ENCODE assay signal across 27 cellular contexts in the genomic region with DNA sequence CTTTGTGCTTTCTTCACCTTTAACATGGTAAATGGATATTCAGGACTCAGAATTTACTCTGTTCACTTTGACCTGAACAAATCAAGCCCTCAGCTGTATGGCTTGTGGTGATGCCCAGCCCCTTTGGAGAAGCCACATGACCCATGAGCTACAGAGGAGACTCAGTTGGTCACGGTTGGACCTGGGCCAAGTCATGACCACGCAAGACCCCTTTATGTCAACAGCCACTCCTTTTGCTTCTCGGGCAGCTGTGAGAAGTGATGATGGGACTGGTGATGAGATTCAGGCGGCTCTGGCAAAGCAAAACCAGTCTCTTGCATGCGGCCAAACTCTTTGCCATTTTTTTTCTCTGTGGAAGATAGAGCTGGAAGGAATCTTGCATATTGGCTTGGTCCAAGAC.
"Had no signal": no experiment of that assay in that cellular context is flagged by ENCODE, and none has a peak within 500 bp of the region (broad histone marks: within the 10 kb centered on the region; RNA-seq: fewer than 3 reads in every experiment).

No MANE protein-coding gene starts in this region.

- H3K4me1 Mint-ChIP-seq: stimulated activated effector memory CD8-positive, alpha-beta T cell treated with anti-CD3 and anti-CD28 coated beads, Interleukin-12 subunit alpha, Interleukin-12 subunit beta, amount 100 ng/mL, for 72 hours; stimulated activated naive CD8-positive, alpha-beta T cell treated with anti-CD3 and anti-CD28 coated beads, Interleukin-15, amount 100 ng/mL, for 72 hours had no signal

- DNase-seq: stimulated activated CD4-positive, alpha-beta T cell treated with anti-CD3 and anti-CD28 coated beads, Interleukin-2, amount 100 ng/mL, for 48 hours; stimulated activated CD4-positive, alpha-beta T cell treated with anti-CD3 and anti-CD28 coated beads, Interleukin-4, amount 100 ng/mL, for 1 hour; stimulated activated CD4-positive, alpha-beta T cell treated with anti-CD3 and anti-CD28 coated beads, Interleukin-4, amount 100 ng/mL, for 24 hours; stimulated activated CD4-positive, alpha-beta T cell treated with anti-CD3 and anti-CD28 coated beads, Interleukin-4, amount 100 ng/mL, for 4 hours; stimulated activated CD8-positive, alpha-beta memory T cell treated with anti-CD3 and anti-CD28 coated beads, Interleukin-4, amount 100 ng/mL, for 48 hours; stimulated activated naive B cell treated with anti-CD40 and anti-IgM and Interleukin-4, amounts not matched to agents 10 μg/mL and 1 μg/mL and 100 μg/mL, for 72 hours; stimulated activated naive CD4-positive, alpha-beta T cell; stimulated activated naive CD4-positive, alpha-beta T cell treated with Interleukin-2 at 50 U/mL for 16 hours; stimulated activated naive CD8-positive, alpha-beta T cell treated with anti-CD3 and anti-CD28 coated beads, Interleukin-15, amount 100 ng/mL, for 72 hours; stimulated activated naive CD8-positive, alpha-beta T cell treated with anti-CD3 and anti-CD28 coated beads, Interleukin-15, Interleukin-2, amounts not matched to agents 100 U/mL and 50 U/mL, for 24 hours; stomach; substantia nigra; testis; thyroid gland; tibial artery; transverse colon; trophoblast cell; upper lobe of left lung; upper lobe of right lung; uterus had no signal

- H3K27ac ChIP-seq: stomach, suprapubic skin, testis, thoracic aorta, thyroid gland, tibial artery, tibial nerve, transverse colon, upper lobe of left lung, upper lobe of right lung, uterus, vagina had no signal

- H3K4me1 ChIP-seq: stomach, suprapubic skin, testis, thyroid gland, tibial artery, tibial nerve, transverse colon, upper lobe of left lung, upper lobe of right lung, uterus, vagina had no signal

- H3K36me3 ChIP-seq: stomach, suprapubic skin, thoracic aorta, thyroid gland, tibial artery, tibial nerve, transverse colon, upper lobe of left lung, upper lobe of right lung, uterus, vagina had no signal

- H3K27ac Mint-ChIP-seq: stimulated activated effector memory CD8-positive, alpha-beta T cell treated with anti-CD3 and anti-CD28 coated beads, Interleukin-12 subunit alpha, Interleukin-12 subunit beta, amount 100 ng/mL, for 72 hours; stimulated activated naive B cell treated with anti-CD40 and anti-IgM and Interleukin-4, amounts not matched to agents 10 μg/mL and 1 μg/mL and 100 μg/mL, for 72 hours; stimulated activated naive CD8-positive, alpha-beta T cell treated with anti-CD3 and anti-CD28 coated beads, Interleukin-15, amount 100 ng/mL, for 72 hours; stimulated activated naive CD8-positive, alpha-beta T cell treated with anti-CD3 and anti-CD28 coated beads, Interleukin-15, Interleukin-2, amounts not matched to agents 100 ng/mL and 50 ng/mL, for 24 hours; type B pancreatic cell had no signal

- H3K4me3 ChIP-seq: stomach, suprapubic skin, testis, thoracic aorta, thyroid gland, tibial artery, tibial nerve, transverse colon, upper lobe of left lung, upper lobe of right lung, uterus, vagina had no signal

- ATAC-seq: stimulated activated effector memory CD8-positive, alpha-beta T cell treated with anti-CD3 and anti-CD28 coated beads, Interleukin-12 subunit alpha, Interleukin-12 subunit beta, amount 100 ng/mL, for 72 hours; stimulated activated naive B cell treated with anti-CD40 and anti-IgM and Interleukin-4, amounts not matched to agents 10 μg/mL and 1 μg/mL and 100 μg/mL, for 72 hours; stimulated activated naive CD8-positive, alpha-beta T cell treated with anti-CD3 and anti-CD28 coated beads, Interleukin-15, amount 100 ng/mL, for 72 hours; stimulated activated naive CD8-positive, alpha-beta T cell treated with anti-CD3 and anti-CD28 coated beads, Interleukin-15, Interleukin-2, amounts not matched to agents 100 U/mL and 50 U/mL, for 24 hours; upper lobe of right lung had no signal

- H3K27me3 ChIP-seq: testis, thyroid gland, upper lobe of left lung, upper lobe of right lung, uterus, vagina had no signal

- H3K36me3 Mint-ChIP-seq: stimulated activated effector memory CD8-positive, alpha-beta T cell treated with anti-CD3 and anti-CD28 coated beads, Interleukin-12 subunit alpha, Interleukin-12 subunit beta, amount 100 ng/mL, for 72 hours; stimulated activated naive B cell treated with anti-CD40 and anti-IgM and Interleukin-4, amounts not matched to agents 10 μg/mL and 1 μg/mL and 100 μg/mL, for 72 hours; type B pancreatic cell had no signal

- H3K4me3 Mint-ChIP-seq: stimulated activated effector memory CD8-positive, alpha-beta T cell treated with anti-CD3 and anti-CD28 coated beads, Interleukin-12 subunit alpha, Interleukin-12 subunit beta, amount 100 ng/mL, for 72 hours; stimulated activated naive B cell treated with anti-CD40 and anti-IgM and Interleukin-4, amounts not matched to agents 10 μg/mL and 1 μg/mL and 100 μg/mL, for 72 hours; stimulated activated naive CD8-positive, alpha-beta T cell treated with anti-CD3 and anti-CD28 coated beads, Interleukin-15, amount 100 ng/mL, for 72 hours; stimulated activated naive CD8-positive, alpha-beta T cell treated with anti-CD3 and anti-CD28 coated beads, Interleukin-15, Interleukin-2, amounts not matched to agents 100 ng/mL and 50 ng/mL, for 24 hours; type B pancreatic cell had no signal

- H3K9me3 ChIP-seq: stomach, suprapubic skin, testis, thoracic aorta, thyroid gland, tibial artery, transverse colon, upper lobe of left lung, upper lobe of right lung, uterus, vagina had no signal

- H3K9me3 Mint-ChIP-seq: stimulated activated effector memory CD8-positive, alpha-beta T cell treated with anti-CD3 and anti-CD28 coated beads, Interleukin-12 subunit alpha, Interleukin-12 subunit beta, amount 100 ng/mL, for 72 hours; stimulated activated naive CD8-positive, alpha-beta T cell treated with anti-CD3 and anti-CD28 coated beads, Interleukin-15, Interleukin-2, amounts not matched to agents 100 ng/mL and 50 ng/mL, for 24 hours; type B pancreatic cell had no signal
